ENCODE assay signal across 8 cellular contexts in genomic region chr14:105093426-105094192, GRCh38.
DNase-seq lines count a peak whose midpoint lies in the region; ATAC-seq and TF ChIP-seq lines count a peak whose summit lies in the region.

No MANE protein-coding gene starts in this region.

- H3K79me2 ChIP-seq in KMS-11 (ENCODE audit: insufficient read depth, low read depth): no peaks in the 10 kb centered on the region

- H3K9ac ChIP-seq in BLaER1 treated with 17β-estradiol and CSF1 and Interleukin-3, amounts not matched to agents 10 nM and 100 nM: peak overlapping the region; percentile 74 to 84 (median 81)
- peak overlapping the region; percentile 65 for H3K9ac ChIP-seq in KMS-11

- peaks cover 0 to 5% (median 0%) of the 10 kb centered on the region in 11 experiments; a peak in 1 of 22 replicates for H3K9me3 ChIP-seq in BLaER1 treated with 17β-estradiol and CSF1 and Interleukin-3, amounts not matched to agents 10 nM and 100 nM (replicated peaks in 1 of 11)
- no peaks in the 10 kb centered on the region for H3K9me3 ChIP-seq in WERI-Rb-1 (ENCODE audit: severe bottlenecking)

- H3K27me3 ChIP-seq in BLaER1 treated with 17β-estradiol and CSF1 and Interleukin-3, amounts not matched to agents 10 nM and 100 nM: peaks cover 0 to 4% (median 2%) of the 10 kb centered on the region in 11 experiments; a peak in 9 of 22 replicates
- H3K27me3 ChIP-seq in KMS-11 (ENCODE audit: insufficient read depth, low read depth) (no peaks in the 10 kb centered on the region), WERI-Rb-1 (ENCODE audit: insufficient read depth, low read depth, severe bottlenecking) (no peaks in the 10 kb centered on the region)

- DNase-seq in WERI-Rb-1 (peak; percentile 95), caudate nucleus (lab: John Stamatoyannopoulos, UW) (peak in 8 of 61 donors; percentile 18 to 65 (median 42)), kidney glomerular epithelial cell (lab: John Stamatoyannopoulos, UW) (peak; percentile 66)
- peak; percentile 69 to 75 for DNase-seq in stimulated activated CD4-positive, alpha-beta T cell treated with anti-CD3 and anti-CD28 coated beads, Interleukin-2, amount 100 ng/mL, for 48 hours

- H4K20me1 ChIP-seq in BLaER1 treated with 17β-estradiol and CSF1 and Interleukin-3, amounts not matched to agents 10 nM and 100 nM: peaks cover 0 to 57% (median 28%) of the 10 kb centered on the region in 11 experiments; a peak in 19 of 22 replicates
- no peaks in the 10 kb centered on the region for H4K20me1 ChIP-seq in KMS-11 (ENCODE audit: insufficient read depth)

- H3K4me3 ChIP-seq in BLaER1 treated with 17β-estradiol and CSF1 and Interleukin-3, amounts not matched to agents 10 nM and 100 nM: peak overlapping the region; percentile 62 to 79 (median 72)
- H3K4me3 ChIP-seq in KMS-11 (IDR thresholded peaks at IDR 0.05; ENCODE audit: insufficient read depth, low read depth, low read length) (no peak overlapping the region), WERI-Rb-1 (ENCODE audit: low read depth, low read length) (peak overlapping the region; percentile 80)

- H3K36me3 ChIP-seq in BLaER1 treated with 17β-estradiol and CSF1 and Interleukin-3, amounts not matched to agents 10 nM and 100 nM: peaks cover 0 to 6% (median 0%) of the 10 kb centered on the region in 11 experiments; a peak in 3 of 22 replicates
- H3K36me3 ChIP-seq in KMS-11 (ENCODE audit: insufficient read depth) (no peaks in the 10 kb centered on the region), WERI-Rb-1 (no peaks in the 10 kb centered on the region)

- peak overlapping the region; percentile 37 to 80 (median 74); a peak in 21 of 22 replicates for H3K27ac ChIP-seq in BLaER1 treated with 17β-estradiol and CSF1 and Interleukin-3, amounts not matched to agents 10 nM and 100 nM
- no peak overlapping the region; the same call in 1 of the 2 replicates for H3K27ac ChIP-seq in KMS-11
- peak overlapping the region; percentile 96 for H3K27ac ChIP-seq in WERI-Rb-1
- H3K27ac ChIP-seq in caudate nucleus (ENCODE audit: low read depth, low read length): peak overlapping the region; percentile 36

- H3K4me2 ChIP-seq in BLaER1 treated with 17β-estradiol and CSF1 and Interleukin-3, amounts not matched to agents 10 nM and 100 nM: peak overlapping the region; percentile 92 to 100 (median 98)
- peak overlapping the region; percentile 73 for H3K4me2 ChIP-seq in KMS-11

- ATAC-seq in GM19455 (IDR thresholded peaks at IDR 0.05; ENCODE audit: unreplicated experiment): peak; percentile 62
- ATAC-seq in GM19328 (IDR thresholded peaks at IDR 0.05; ENCODE audit: unreplicated experiment): no peak

- H3K4me1 ChIP-seq in BLaER1 treated with 17β-estradiol and CSF1 and Interleukin-3, amounts not matched to agents 10 nM and 100 nM: peaks cover 28 to 85% (median 70%) of the 10 kb centered on the region in 10 experiments
- H3K4me1 ChIP-seq in KMS-11 (ENCODE audit: low read depth, poor library complexity, severe bottlenecking): peaks cover 6% of the 10 kb centered on the region

- peak overlapping the region; percentile 67 for H2AFZ ChIP-seq in KMS-11 (ENCODE audit: low read depth)

- peak; percentile 33; the same call in 1 of the 2 replicates for TF ChIP-seq CTCF in KMS-11 (conservative IDR thresholded peaks at IDR 0.05; ENCODE audit: low read depth, low read length)
- TF ChIP-seq CTCF in WERI-Rb-1 (IDR thresholded peaks at IDR 0.05; ENCODE audit: low read depth, low read length): peak; percentile 84
